ENCODE assay signal across 13 cellular contexts in genomic region chr12:26855337-26856089, GRCh38.
"Had no signal": no experiment of that assay in that cellular context is flagged by ENCODE, and none has a peak within 500 bp of the region (broad histone marks: within the 10 kb centered on the region; RNA-seq: fewer than 3 reads in every experiment).

No MANE protein-coding gene starts in this region.

- H3K4me3 ChIP-seq: body of pancreas, stomach, vagina had no signal

- DNase-seq: activated CD4-positive, alpha-beta T cell treated with anti-CD3 and anti-CD28 coated beads for 48 hours; activated CD8-positive, alpha-beta T cell treated with anti-CD3 and anti-CD28 coated beads for 36 hours; activated effector memory CD4-positive, alpha-beta T cell treated with anti-CD3 and anti-CD28 coated beads, Interleukin-2, amount 50 U/mL, for 16 hours; activated T-cell treated with anti-CD3 and anti-CD28 coated beads, Interleukin-2, amount 50 U/mL, for 24 hours; amygdala; body of pancreas; effector memory CD8-positive, alpha-beta T cell; immature natural killer cell; stimulated activated CD4-positive, alpha-beta T cell treated with anti-CD3 and anti-CD28 coated beads, Interleukin-2, amount 100 ng/mL, for 24 hours; stomach; trophoblast cell had no signal

- H3K4me1 ChIP-seq: vagina had no signal

- H3K9me3 ChIP-seq: body of pancreas, stomach, vagina had no signal

- H3K27me3 ChIP-seq: body of pancreas, stomach, vagina had no signal

- H3K36me3 ChIP-seq: stomach, vagina had no signal

- H3K27ac ChIP-seq: stomach, vagina had no signal

- ATAC-seq: activated CD8-positive, alpha-beta T cell treated with anti-CD3 and anti-CD28 coated beads for 36 hours; body of pancreas; effector memory CD8-positive, alpha-beta T cell; WTC11 had no signal
